In genomic region chr1:86649618-86650017, GRCh38 we compare ENCODE assay signal across 22 cellular contexts. TPM values are rescaled to one million over a fixed set of nuclear protein-coding genes. Genes with fewer than 3 reads are reported as not detected.
DNase-seq lines count a peak whose midpoint lies in the region; ATAC-seq and TF ChIP-seq lines count a peak whose summit lies in the region.
"Had no signal": no experiment of that assay in that cellular context is flagged by ENCODE, and none has a peak within 500 bp of the region (broad histone marks: within the 10 kb centered on the region; RNA-seq: fewer than 3 reads in every experiment).

No MANE protein-coding gene starts in this region.

- H3K9me3 ChIP-seq in endocrine pancreas (ENCODE audit: control insufficient read depth, low read length) = no peaks in the 10 kb centered on the region
- no peaks in the 10 kb centered on the region for H3K9me3 ChIP-seq in endodermal cell (ENCODE audit: control insufficient read depth, low read length)
- H3K9me3 ChIP-seq: BE2C, BLaER1 had no signal

- intact Hi-C loops in sciatic nerve (cut with DNase I) (no loop called here), natural killer cell (cut with micrococcal nuclease) (no loop called here)

- no peak overlapping the region for H3K27ac Mint-ChIP-seq in endodermal cell
- H3K27ac Mint-ChIP-seq in stimulated activated naive B cell treated with anti-CD40 and anti-IgM and Interleukin-4, amounts not matched to agents 10 μg/mL and 1 μg/mL and 100 μg/mL, for 72 hours = no peak overlapping the region
- no peak overlapping the region for H3K27ac Mint-ChIP-seq in natural killer cell
- H3K27ac Mint-ChIP-seq: CD14-positive monocyte; CD4-positive, alpha-beta memory T cell; CD8-positive, alpha-beta memory T cell had no signal

- H3K4me1 ChIP-seq in endocrine pancreas (ENCODE audit: control insufficient read depth, insufficient read depth, low read length) (peaks cover 14% of the 10 kb centered on the region), endodermal cell (ENCODE audit: control insufficient read depth, insufficient read depth, low read length) (no peaks in the 10 kb centered on the region)
- H3K4me1 ChIP-seq: BE2C, BLaER1 had no signal

- TF ChIP-seq CTCF in endodermal cell (conservative IDR thresholded peaks at IDR 0.05) (no peak), natural killer cell (IDR thresholded peaks at IDR 0.05) (no peak)

- H3K4me3 Mint-ChIP-seq in endodermal cell (no peak overlapping the region), natural killer cell (no peak overlapping the region)
- H3K4me3 Mint-ChIP-seq in stimulated activated naive B cell treated with anti-CD40 and anti-IgM and Interleukin-4, amounts not matched to agents 10 μg/mL and 1 μg/mL and 100 μg/mL, for 72 hours = no peak overlapping the region
- H3K4me3 Mint-ChIP-seq: CD14-positive monocyte; CD4-positive, alpha-beta memory T cell; CD4-positive, CD25-positive, alpha-beta regulatory T cell; CD8-positive, alpha-beta memory T cell had no signal

- H3K4me3 ChIP-seq in endocrine pancreas (ENCODE audit: control insufficient read depth, insufficient read depth, low read length) (peak overlapping the region; percentile 14), endodermal cell (ENCODE audit: low read length) (no peak overlapping the region)
- H3K4me3 ChIP-seq: BLaER1, GM12878 had no signal

- peak; percentile 37 for DNase-seq in endodermal cell
- peak; percentile 32 for DNase-seq in sciatic nerve (ENCODE audit: low spot score)
- no peak for DNase-seq in stimulated activated naive B cell treated with anti-CD40 and anti-IgM and Interleukin-4, amounts not matched to agents 10 μg/mL and 1 μg/mL and 100 μg/mL, for 72 hours
- DNase-seq in natural killer cell = no peak
- DNase-seq: 8988T; ACHN; BE2C; C1 segment of cervical spinal cord; CD4-positive, alpha-beta memory T cell; CD4-positive, CD25-positive, alpha-beta regulatory T cell; CD8-positive, alpha-beta memory T cell; COR-L47; DMS 273 treated with DMSO at 0.1 percent for 48 hours; DMS153; DMS79; DND-41; EL; GDM1 had no signal

- H3K9ac ChIP-seq in endocrine pancreas (ENCODE audit: control insufficient read depth, insufficient read depth, low read length) (no peak overlapping the region), endodermal cell (ENCODE audit: extremely low read depth, low read length, poor library complexity, severe bottlenecking) (no peak overlapping the region)
- H3K9ac ChIP-seq: BLaER1 had no signal

- H3K36me3 Mint-ChIP-seq in endodermal cell (ENCODE audit: low read depth) (no peaks in the 10 kb centered on the region), natural killer cell (no peaks in the 10 kb centered on the region)
- H3K36me3 Mint-ChIP-seq in stimulated activated naive B cell treated with anti-CD40 and anti-IgM and Interleukin-4, amounts not matched to agents 10 μg/mL and 1 μg/mL and 100 μg/mL, for 72 hours = no peaks in the 10 kb centered on the region
- H3K36me3 Mint-ChIP-seq: CD14-positive monocyte; CD4-positive, alpha-beta memory T cell; CD4-positive, CD25-positive, alpha-beta regulatory T cell had no signal

- ATAC-seq in sciatic nerve = no peak
- no peak for ATAC-seq in stimulated activated naive B cell treated with anti-CD40 and anti-IgM and Interleukin-4, amounts not matched to agents 10 μg/mL and 1 μg/mL and 100 μg/mL, for 72 hours (replicated peaks)
- ATAC-seq in natural killer cell = no peak
- ATAC-seq: GM12878 had no signal

- H3K36me3 ChIP-seq in endocrine pancreas (ENCODE audit: control insufficient read depth, insufficient read depth, low read length) (no peaks in the 10 kb centered on the region), endodermal cell (ENCODE audit: control insufficient read depth, insufficient read depth, low read length) (no peaks in the 10 kb centered on the region)
- H3K36me3 ChIP-seq: BE2C, BLaER1 had no signal

- H3K9me3 Mint-ChIP-seq in endodermal cell (no peaks in the 10 kb centered on the region), natural killer cell (no peaks in the 10 kb centered on the region)
- no peaks in the 10 kb centered on the region for H3K9me3 Mint-ChIP-seq in stimulated activated naive B cell treated with anti-CD40 and anti-IgM and Interleukin-4, amounts not matched to agents 10 μg/mL and 1 μg/mL and 100 μg/mL, for 72 hours
- H3K9me3 Mint-ChIP-seq: CD4-positive, alpha-beta memory T cell; CD8-positive, alpha-beta memory T cell had no signal

- no peaks in the 10 kb centered on the region for H3K27me3 ChIP-seq in endocrine pancreas (ENCODE audit: control insufficient read depth, insufficient read depth, low read length)
- no peaks in the 10 kb centered on the region for H3K27me3 ChIP-seq in endodermal cell (ENCODE audit: control insufficient read depth, insufficient read depth, low read length, poor library complexity, severe bottlenecking)
- H3K27me3 ChIP-seq: BE2C, BLaER1 had no signal

- WGBS in endodermal cell (ENCODE audit: insufficient coverage in 1 of 2, insufficient read length in 1 of 2), 2 experiments = 81 to 93% methylated on average over 6 to 14 of the region's 14 CpGs

- H3K27ac ChIP-seq in endodermal cell (ENCODE audit: low read depth, low read length) = no peak overlapping the region
- H3K27ac ChIP-seq: BLaER1 had no signal

- peaks cover 7% of the 10 kb centered on the region for H3K4me1 Mint-ChIP-seq in endodermal cell
- peaks cover 3 to 5% of the 10 kb centered on the region in 2 donors for H3K4me1 Mint-ChIP-seq in stimulated activated naive B cell treated with anti-CD40 and anti-IgM and Interleukin-4, amounts not matched to agents 10 μg/mL and 1 μg/mL and 100 μg/mL, for 72 hours
- H3K4me1 Mint-ChIP-seq in natural killer cell = no peaks in the 10 kb centered on the region
- H3K4me1 Mint-ChIP-seq: CD4-positive, alpha-beta memory T cell; CD4-positive, CD25-positive, alpha-beta regulatory T cell; CD8-positive, alpha-beta memory T cell had no signal

- H3K27me3 Mint-ChIP-seq in endodermal cell (ENCODE audit: insufficient read depth) (no peaks in the 10 kb centered on the region), natural killer cell (ENCODE audit: low read depth in 2 of 2) (peaks cover 0 to 2% of the 10 kb centered on the region in 2 donors)
- peaks cover 0 to 6% of the 10 kb centered on the region in 2 donors for H3K27me3 Mint-ChIP-seq in stimulated activated naive B cell treated with anti-CD40 and anti-IgM and Interleukin-4, amounts not matched to agents 10 μg/mL and 1 μg/mL and 100 μg/mL, for 72 hours
- H3K27me3 Mint-ChIP-seq: CD4-positive, alpha-beta memory T cell; CD8-positive, alpha-beta memory T cell had no signal

RNA-seq across cellular contexts. Expression of gene SH3GLB1, which starts 54.8 kb away (rescaled TPM):
- 10 to 100 TPM; 52.5 to 64.8 TPM for total RNA-seq in endodermal cell
- 36.0 TPM for polyA plus RNA-seq in endodermal cell (2013, experiment 1 of 2)
- polyA plus RNA-seq in endodermal cell (2013, experiment 2 of 2) = 37.3 TPM
- 77.6 TPM for total RNA-seq in sciatic nerve
- total RNA-seq in natural killer cell = 100 to 1,000 TPM in 2 of 3 donors, 10 to 100 TPM in 1; 98.1 to 114 (median 109) TPM

Comparison
In these comparisons a context has a peak if more than half of its experiments do, and no peak if none do; other contexts are left out.
1. DNase-seq: peak in endodermal cell (single experiment) and sciatic nerve (single experiment); none in stimulated activated naive B cell treated with anti-CD40 and anti-IgM and Interleukin-4, amounts not matched to agents 10 μg/mL and 1 μg/mL and 100 μg/mL, for 72 hours (single experiment) and natural killer cell (single experiment).